In genomic region chr1:167762061-167762746, GRCh38 we compare ENCODE assay signal across 20 cellular contexts. TPM values are rescaled to one million over a fixed set of nuclear protein-coding genes. Genes with fewer than 3 reads are reported as not detected.
DNase-seq lines count a peak whose midpoint lies in the region; ATAC-seq and TF ChIP-seq lines count a peak whose summit lies in the region.
"Had no signal": no experiment of that assay in that cellular context is flagged by ENCODE, and none has a peak within 500 bp of the region (broad histone marks: within the 10 kb centered on the region; RNA-seq: fewer than 3 reads in every experiment).

No MANE protein-coding gene starts in this region.

- POLR2A ChIA-PET in activated CD4-positive, alpha-beta T cell treated with anti-CD3 and anti-CD28 coated beads for 36 hours (lab: Charles Lee) = interaction anchor here (1.0 kb wide), 1 partner anchor 13 kb away, joined by 3 read pairs; no protein-coding TSS in a partner anchor
- POLR2A ChIA-PET in CD4-positive, alpha-beta memory T cell (lab: Charles Lee; ENCODE audit: partially characterized antibody) = no interaction called here

- DNase-seq in activated CD4-positive, alpha-beta T cell treated with anti-CD3 and anti-CD28 coated beads for 36 hours = peak; percentile 49
- no peak for DNase-seq in activated CD4-positive, alpha-beta T cell treated with anti-CD3 and anti-CD28 coated beads, Interleukin-2, amount 50 U/mL, for 4 hours
- DNase-seq in CD4-positive, alpha-beta memory T cell = peak in 4 of 5 donors; percentile 20 to 41 (median 28)
- DNase-seq in activated naive CD4-positive, alpha-beta T cell treated with anti-CD3 and anti-CD28 coated beads, Interleukin-2, amount 10 ng/mL, durations not matched to agents 7 days and 5 days = peak; percentile 62
- no peak for DNase-seq in mesothelial cell of epicardium (ENCODE audit: low spot score in 2 of 2, unreplicated experiment in 2 of 2)
- DNase-seq in COLO668 (lab: John Stamatoyannopoulos, UW; ENCODE audit: unreplicated experiment) = no peak
- DNase-seq in NCI-H146 (lab: John Stamatoyannopoulos, UW) = no peak
- DNase-seq: 8988T; activated CD8-positive, alpha-beta memory T cell treated with anti-CD3 and anti-CD28 coated beads, Interleukin-2, amount 10 ng/mL, durations not matched to agents 7 days and 5 days; BE2C; DMS53; HFFc6; KG1; NCI-H1092 treated with DMSO at 0.1 percent for 48 hours; NCI-H510A; posterior cingulate gyrus; SW 1271 had no signal

- peaks cover 25% of the 10 kb centered on the region for H3K4me1 Mint-ChIP-seq in activated CD4-positive, alpha-beta T cell treated with anti-CD3 and anti-CD28 coated beads for 36 hours
- H3K4me1 Mint-ChIP-seq in CD4-positive, alpha-beta memory T cell = peaks cover 14 to 19% (median 14%) of the 10 kb centered on the region in 4 donors
- peaks cover 36% of the 10 kb centered on the region for H3K4me1 Mint-ChIP-seq in activated naive CD4-positive, alpha-beta T cell treated with anti-CD3 and anti-CD28 coated beads, Interleukin-2, amount 10 ng/mL, durations not matched to agents 7 days and 5 days
- peaks cover 11% of the 10 kb centered on the region for H3K4me1 Mint-ChIP-seq in mesothelial cell of epicardium

- H3K27me3 Mint-ChIP-seq in activated CD4-positive, alpha-beta T cell treated with anti-CD3 and anti-CD28 coated beads for 36 hours = no peaks in the 10 kb centered on the region
- no peaks in the 10 kb centered on the region for H3K27me3 Mint-ChIP-seq in CD4-positive, alpha-beta memory T cell
- no peaks in the 10 kb centered on the region for H3K27me3 Mint-ChIP-seq in activated naive CD4-positive, alpha-beta T cell treated with anti-CD3 and anti-CD28 coated beads, Interleukin-2, amount 10 ng/mL, durations not matched to agents 7 days and 5 days
- no peaks in the 10 kb centered on the region for H3K27me3 Mint-ChIP-seq in mesothelial cell of epicardium (ENCODE audit: low read depth)
- H3K27me3 Mint-ChIP-seq: activated CD8-positive, alpha-beta memory T cell treated with anti-CD3 and anti-CD28 coated beads, Interleukin-2, amount 10 ng/mL, durations not matched to agents 7 days and 5 days had no signal

- H3K27me3 ChIP-seq in CD4-positive, alpha-beta memory T cell (ENCODE audit: insufficient read depth, low read length) = no peaks in the 10 kb centered on the region
- H3K27me3 ChIP-seq: BE2C, cardiac muscle cell had no signal

- TF ChIP-seq CTCF in mesothelial cell of epicardium (IDR thresholded peaks at IDR 0.05; ENCODE audit: unreplicated experiment) = no peak

- no peak overlapping the region for H3K4me3 ChIP-seq in CD4-positive, alpha-beta memory T cell (ENCODE audit: low read length in 2 of 2)
- H3K4me3 ChIP-seq: cardiac muscle cell had no signal

- H3K4me3 Mint-ChIP-seq in activated CD4-positive, alpha-beta T cell treated with anti-CD3 and anti-CD28 coated beads for 36 hours = no peak overlapping the region
- H3K4me3 Mint-ChIP-seq in CD4-positive, alpha-beta memory T cell = peak overlapping the region in 5 of 8 donors; percentile 10 to 63 (median 22)
- H3K4me3 Mint-ChIP-seq in activated naive CD4-positive, alpha-beta T cell treated with anti-CD3 and anti-CD28 coated beads, Interleukin-2, amount 10 ng/mL, durations not matched to agents 7 days and 5 days = no peak overlapping the region
- no peak overlapping the region for H3K4me3 Mint-ChIP-seq in mesothelial cell of epicardium
- H3K4me3 Mint-ChIP-seq: activated CD8-positive, alpha-beta memory T cell treated with anti-CD3 and anti-CD28 coated beads, Interleukin-2, amount 10 ng/mL, durations not matched to agents 7 days and 5 days; HFFc6; natural killer cell treated with Interleukin-12 subunit alpha and Interleukin-12 subunit beta and Interleukin-15 and Interleukin-18, amount 100 ng/mL, for 72 hours had no signal

- H3K27ac Mint-ChIP-seq in activated CD4-positive, alpha-beta T cell treated with anti-CD3 and anti-CD28 coated beads for 36 hours = peak overlapping the region; percentile 75
- H3K27ac Mint-ChIP-seq in CD4-positive, alpha-beta memory T cell = peak overlapping the region in 2 of 7 donors; percentile 43 to 78
- H3K27ac Mint-ChIP-seq in activated naive CD4-positive, alpha-beta T cell treated with anti-CD3 and anti-CD28 coated beads, Interleukin-2, amount 10 ng/mL, durations not matched to agents 7 days and 5 days = peak overlapping the region; percentile 53
- peak overlapping the region; percentile 18 for H3K27ac Mint-ChIP-seq in mesothelial cell of epicardium
- H3K27ac Mint-ChIP-seq: activated CD8-positive, alpha-beta memory T cell treated with anti-CD3 and anti-CD28 coated beads, Interleukin-2, amount 10 ng/mL, durations not matched to agents 7 days and 5 days; HFFc6; natural killer cell treated with Interleukin-12 subunit alpha and Interleukin-12 subunit beta and Interleukin-15 and Interleukin-18, amount 100 ng/mL, for 72 hours had no signal

- no peaks in the 10 kb centered on the region for H3K9me3 ChIP-seq in CD4-positive, alpha-beta memory T cell (ENCODE audit: control insufficient read depth in 1 of 2, low read length in 2 of 2)
- H3K9me3 ChIP-seq: BE2C had no signal

- H3K36me3 Mint-ChIP-seq in activated CD4-positive, alpha-beta T cell treated with anti-CD3 and anti-CD28 coated beads for 36 hours (ENCODE audit: low read depth) = peaks cover 8% of the 10 kb centered on the region
- peaks cover 0 to 4% of the 10 kb centered on the region in 2 donors for H3K36me3 Mint-ChIP-seq in CD4-positive, alpha-beta memory T cell
- H3K36me3 Mint-ChIP-seq in activated naive CD4-positive, alpha-beta T cell treated with anti-CD3 and anti-CD28 coated beads, Interleukin-2, amount 10 ng/mL, durations not matched to agents 7 days and 5 days = peaks cover 7% of the 10 kb centered on the region
- H3K36me3 Mint-ChIP-seq in mesothelial cell of epicardium = peaks cover 14% of the 10 kb centered on the region
- H3K36me3 Mint-ChIP-seq: natural killer cell treated with Interleukin-12 subunit alpha and Interleukin-12 subunit beta and Interleukin-15 and Interleukin-18, amount 100 ng/mL, for 72 hours had no signal

- H3K27ac ChIP-seq in CD4-positive, alpha-beta memory T cell (ENCODE audit: low read depth, low read length) = no peak overlapping the region
- H3K27ac ChIP-seq: cardiac muscle cell had no signal

- H3K36me3 ChIP-seq in CD4-positive, alpha-beta memory T cell (ENCODE audit: insufficient read depth, low read length) = no peaks in the 10 kb centered on the region

- peaks cover 16% of the 10 kb centered on the region for H3K4me1 ChIP-seq in CD4-positive, alpha-beta memory T cell (ENCODE audit: insufficient read depth, low read length)
- H3K4me1 ChIP-seq: BE2C had no signal

- intact Hi-C loops in activated CD4-positive, alpha-beta T cell treated with anti-CD3 and anti-CD28 coated beads for 36 hours (cut with DNase I, micrococcal nuclease) = no loop called here
- intact Hi-C loops in CD4-positive, alpha-beta memory T cell (cut with micrococcal nuclease) = no loop called here

- no peaks in the 10 kb centered on the region for H3K9me3 Mint-ChIP-seq in activated CD4-positive, alpha-beta T cell treated with anti-CD3 and anti-CD28 coated beads for 36 hours (ENCODE audit: low read depth)
- H3K9me3 Mint-ChIP-seq in CD4-positive, alpha-beta memory T cell = no peaks in the 10 kb centered on the region
- H3K9me3 Mint-ChIP-seq in activated naive CD4-positive, alpha-beta T cell treated with anti-CD3 and anti-CD28 coated beads, Interleukin-2, amount 10 ng/mL, durations not matched to agents 7 days and 5 days = no peaks in the 10 kb centered on the region
- H3K9me3 Mint-ChIP-seq in mesothelial cell of epicardium = no peaks in the 10 kb centered on the region
- H3K9me3 Mint-ChIP-seq: HFFc6; natural killer cell treated with Interleukin-12 subunit alpha and Interleukin-12 subunit beta and Interleukin-15 and Interleukin-18, amount 100 ng/mL, for 72 hours had no signal

- peak; percentile 76 for ATAC-seq in activated CD4-positive, alpha-beta T cell treated with anti-CD3 and anti-CD28 coated beads for 36 hours
- no peak for ATAC-seq in GM19328 (IDR thresholded peaks at IDR 0.05; ENCODE audit: unreplicated experiment)
- ATAC-seq: activated CD8-positive, alpha-beta memory T cell treated with anti-CD3 and anti-CD28 coated beads, Interleukin-2, amount 10 ng/mL, durations not matched to agents 7 days and 5 days; natural killer cell treated with Interleukin-12 subunit alpha and Interleukin-12 subunit beta and Interleukin-15 and Interleukin-18, amount 100 ng/mL, for 72 hours had no signal

- CTCF ChIA-PET in activated CD4-positive, alpha-beta T cell treated with anti-CD3 and anti-CD28 coated beads for 36 hours (lab: Charles Lee) = interaction anchor here (0.7 to 1.3 kb wide), 3 partner anchors 14 to 228 kb away, joined by 3 read pairs; no protein-coding TSS in a partner anchor
- CTCF ChIA-PET in CD4-positive, alpha-beta memory T cell (lab: Charles Lee; ENCODE audit: partially characterized antibody) = interaction anchor here (0.9 to 1.2 kb wide), 4 partner anchors 23 to 205 kb away, joined by 3 to 5 read pairs (median 4); no protein-coding TSS in a partner anchor
- CTCF ChIA-PET in activated naive CD4-positive, alpha-beta T cell treated with anti-CD3 and anti-CD28 coated beads, Interleukin-2, amount 10 ng/mL, durations not matched to agents 7 days and 5 days (lab: Charles Lee) = interaction anchor here (0.6 to 1.8 kb wide), 6 partner anchors 9 to 49 kb away, joined by 3 to 6 read pairs (median 4); no protein-coding TSS in a partner anchor

RNA-seq across cellular contexts. Expression of gene MPZL1, which starts 40.4 kb away (rescaled TPM):
- 10 to 100 TPM; 22.3 to 23.0 TPM for total RNA-seq in activated CD4-positive, alpha-beta T cell treated with anti-CD3 and anti-CD28 coated beads for 36 hours
- total RNA-seq in CD4-positive, alpha-beta memory T cell = 1 to 10 TPM; 5.4 to 7.2 TPM
- polyA plus RNA-seq in CD4-positive, alpha-beta memory T cell = 10 to 100 TPM in 1 of 2 donors, 1 to 10 TPM in 1; 8.6 to 15.8 TPM
- total RNA-seq in mesothelial cell of epicardium = 134 to 154 TPM (median 138 TPM) in 3 replicates

Comparison
In these comparisons a context has a peak if more than half of its experiments do, and no peak if none do; other contexts are left out.
1. DNase-seq: peak in activated CD4-positive, alpha-beta T cell treated with anti-CD3 and anti-CD28 coated beads for 36 hours (single experiment), CD4-positive, alpha-beta memory T cell (4 of 5) and activated naive CD4-positive, alpha-beta T cell treated with anti-CD3 and anti-CD28 coated beads, Interleukin-2, amount 10 ng/mL, durations not matched to agents 7 days and 5 days (single experiment); none in activated CD4-positive, alpha-beta T cell treated with anti-CD3 and anti-CD28 coated beads, Interleukin-2, amount 50 U/mL, for 4 hours (0 of 2), mesothelial cell of epicardium (0 of 2), COLO668 (single experiment) and NCI-H146 (single experiment).
2. H3K4me3 Mint-ChIP-seq: peak in CD4-positive, alpha-beta memory T cell (5 of 8); none in activated CD4-positive, alpha-beta T cell treated with anti-CD3 and anti-CD28 coated beads for 36 hours (single experiment), activated naive CD4-positive, alpha-beta T cell treated with anti-CD3 and anti-CD28 coated beads, Interleukin-2, amount 10 ng/mL, durations not matched to agents 7 days and 5 days (single experiment) and mesothelial cell of epicardium (single experiment).